Comparison of ENCODE assay signal across 1 cellular context in the genomic region with DNA sequence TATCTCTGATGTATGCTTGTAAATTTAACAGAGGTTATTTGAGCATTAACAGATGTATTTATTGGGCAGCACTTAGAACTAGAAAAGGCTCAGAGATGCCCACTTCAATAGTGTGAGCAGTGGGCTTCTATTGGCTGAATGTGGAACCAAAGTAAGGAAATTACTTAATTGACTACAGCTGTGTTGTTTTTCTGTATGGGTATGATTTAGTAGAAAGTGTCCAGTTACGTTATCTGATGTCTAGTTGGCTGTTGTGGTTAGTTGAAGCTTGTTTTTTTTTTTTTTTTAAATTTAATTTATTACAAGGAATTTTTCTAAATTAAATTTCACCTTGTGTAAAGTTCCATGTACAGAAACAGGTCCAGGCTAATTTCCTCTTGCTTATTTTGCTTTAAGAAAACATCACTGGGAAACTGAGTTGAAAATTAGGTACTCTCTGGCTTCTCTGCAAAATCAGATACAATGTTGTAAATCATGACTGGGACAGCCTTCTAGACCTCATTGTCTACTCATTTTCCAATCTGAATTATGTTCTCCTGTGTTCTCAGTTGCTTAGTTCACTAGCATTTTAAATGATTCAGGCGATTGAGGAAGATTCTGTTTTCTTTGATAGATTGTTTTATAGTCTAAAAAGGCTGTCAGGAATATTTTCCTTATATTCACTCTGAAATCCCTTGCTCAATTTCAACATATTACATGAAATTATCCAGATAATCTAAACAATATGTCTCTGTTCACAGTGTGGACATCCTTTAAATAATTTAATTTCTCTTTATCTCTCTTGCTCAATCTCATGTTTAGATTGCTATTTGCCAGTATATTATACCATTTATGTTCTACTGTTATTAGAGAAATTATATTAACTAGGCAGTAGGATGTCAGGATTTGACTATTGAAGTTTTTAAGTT.
A peak's percentile ranks its signal among the peaks of the same experiment; 100 is the strongest.
TF ChIP-seq lines count a peak whose summit lies in the region.

No MANE protein-coding gene starts in this region.

TF ChIP-seq in HEK293, 187 proteins besides CTCF, POLR2A, EP300 and RAD21 (continued from another document):
- peak; percentile 24; the same call in 1 of the 2 replicates for TF ChIP-seq ZBTB8A (tag by site-specific recombination; IDR thresholded peaks at IDR 0.05)
- TF ChIP-seq GFI1B (tag by site-specific recombination; IDR thresholded peaks at IDR 0.05), result no peak
- TF ChIP-seq HOXD13 (CRISPR knock-in tag; IDR thresholded peaks at IDR 0.05; ENCODE audit: borderline replicate concordance), result no peak
- TF ChIP-seq, protein P1, sequence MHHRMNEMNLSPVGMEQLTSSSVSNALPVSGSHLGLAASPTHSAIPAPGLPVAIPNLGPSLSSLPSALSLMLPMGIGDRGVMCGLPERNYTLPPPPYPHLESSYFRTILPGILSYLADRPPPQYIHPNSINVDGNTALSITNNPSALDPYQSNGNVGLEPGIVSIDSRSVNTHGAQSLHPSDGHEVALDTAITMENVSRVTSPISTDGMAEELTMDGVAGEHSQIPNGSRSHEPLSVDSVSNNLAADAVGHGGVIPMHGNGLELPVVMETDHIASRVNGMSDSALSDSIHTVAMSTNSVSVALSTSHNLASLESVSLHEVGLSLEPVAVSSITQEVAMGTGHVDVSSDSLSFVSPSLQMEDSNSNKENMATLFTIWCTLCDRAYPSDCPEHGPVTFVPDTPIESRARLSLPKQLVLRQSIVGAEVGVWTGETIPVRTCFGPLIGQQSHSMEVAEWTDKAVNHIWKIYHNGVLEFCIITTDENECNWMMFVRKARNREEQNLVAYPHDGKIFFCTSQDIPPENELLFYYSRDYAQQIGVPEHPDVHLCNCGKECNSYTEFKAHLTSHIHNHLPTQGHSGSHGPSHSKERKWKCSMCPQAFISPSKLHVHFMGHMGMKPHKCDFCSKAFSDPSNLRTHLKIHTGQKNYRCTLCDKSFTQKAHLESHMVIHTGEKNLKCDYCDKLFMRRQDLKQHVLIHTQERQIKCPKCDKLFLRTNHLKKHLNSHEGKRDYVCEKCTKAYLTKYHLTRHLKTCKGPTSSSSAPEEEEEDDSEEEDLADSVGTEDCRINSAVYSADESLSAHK (tag by site-specific recombination; IDR thresholded peaks at IDR 0.05), result peak; percentile 67; the same call in 1 of the 2 replicates
- peak; percentile 65 for TF ChIP-seq ZXDB (tag by site-specific recombination; IDR thresholded peaks at IDR 0.05)
- TF ChIP-seq ZNF266 (tag by site-specific recombination; IDR thresholded peaks at IDR 0.05; ENCODE audit: low read depth), result no peak
- TF ChIP-seq ZEB2 (tag by site-specific recombination; IDR thresholded peaks at IDR 0.05), result 0 out of 2 replicates have a peak, but pooled peaks have one; percentile 17
- no peak for TF ChIP-seq ZNF324 (tag by site-specific recombination; IDR thresholded peaks at IDR 0.05)
- TF ChIP-seq, protein P2, sequence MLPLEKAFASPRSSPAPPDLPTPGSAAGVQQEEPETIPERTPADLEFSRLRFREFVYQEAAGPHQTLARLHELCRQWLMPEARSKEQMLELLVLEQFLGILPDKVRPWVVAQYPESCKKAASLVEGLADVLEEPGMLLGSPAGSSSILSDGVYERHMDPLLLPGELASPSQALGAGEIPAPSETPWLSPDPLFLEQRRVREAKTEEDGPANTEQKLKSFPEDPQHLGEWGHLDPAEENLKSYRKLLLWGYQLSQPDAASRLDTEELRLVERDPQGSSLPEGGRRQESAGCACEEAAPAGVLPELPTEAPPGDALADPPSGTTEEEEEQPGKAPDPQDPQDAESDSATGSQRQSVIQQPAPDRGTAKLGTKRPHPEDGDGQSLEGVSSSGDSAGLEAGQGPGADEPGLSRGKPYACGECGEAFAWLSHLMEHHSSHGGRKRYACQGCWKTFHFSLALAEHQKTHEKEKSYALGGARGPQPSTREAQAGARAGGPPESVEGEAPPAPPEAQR (tag by site-specific recombination; IDR thresholded peaks at IDR 0.05), result no peak
- no peak for TF ChIP-seq ZNF514 (tag by site-specific recombination; IDR thresholded peaks at IDR 0.05)
- TF ChIP-seq PRDM6 (tag by site-specific recombination; IDR thresholded peaks at IDR 0.05), result peak; percentile 77
- TF ChIP-seq, protein P3, sequence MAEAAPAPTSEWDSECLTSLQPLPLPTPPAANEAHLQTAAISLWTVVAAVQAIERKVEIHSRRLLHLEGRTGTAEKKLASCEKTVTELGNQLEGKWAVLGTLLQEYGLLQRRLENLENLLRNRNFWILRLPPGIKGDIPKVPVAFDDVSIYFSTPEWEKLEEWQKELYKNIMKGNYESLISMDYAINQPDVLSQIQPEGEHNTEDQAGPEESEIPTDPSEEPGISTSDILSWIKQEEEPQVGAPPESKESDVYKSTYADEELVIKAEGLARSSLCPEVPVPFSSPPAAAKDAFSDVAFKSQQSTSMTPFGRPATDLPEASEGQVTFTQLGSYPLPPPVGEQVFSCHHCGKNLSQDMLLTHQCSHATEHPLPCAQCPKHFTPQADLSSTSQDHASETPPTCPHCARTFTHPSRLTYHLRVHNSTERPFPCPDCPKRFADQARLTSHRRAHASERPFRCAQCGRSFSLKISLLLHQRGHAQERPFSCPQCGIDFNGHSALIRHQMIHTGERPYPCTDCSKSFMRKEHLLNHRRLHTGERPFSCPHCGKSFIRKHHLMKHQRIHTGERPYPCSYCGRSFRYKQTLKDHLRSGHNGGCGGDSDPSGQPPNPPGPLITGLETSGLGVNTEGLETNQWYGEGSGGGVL (tag by site-specific recombination; IDR thresholded peaks at IDR 0.05), result no peak
- no peak for TF ChIP-seq ZNF768 (tag by site-specific recombination; IDR thresholded peaks at IDR 0.05)
- TF ChIP-seq ZSCAN4 (tag by site-specific recombination; IDR thresholded peaks at IDR 0.05), result no peak
- peak; percentile 51; the same call in 1 of the 2 replicates for TF ChIP-seq OVOL3 (tag by site-specific recombination; IDR thresholded peaks at IDR 0.05)
